ENCODE assay signal across 11 cellular contexts in the genomic region with DNA sequence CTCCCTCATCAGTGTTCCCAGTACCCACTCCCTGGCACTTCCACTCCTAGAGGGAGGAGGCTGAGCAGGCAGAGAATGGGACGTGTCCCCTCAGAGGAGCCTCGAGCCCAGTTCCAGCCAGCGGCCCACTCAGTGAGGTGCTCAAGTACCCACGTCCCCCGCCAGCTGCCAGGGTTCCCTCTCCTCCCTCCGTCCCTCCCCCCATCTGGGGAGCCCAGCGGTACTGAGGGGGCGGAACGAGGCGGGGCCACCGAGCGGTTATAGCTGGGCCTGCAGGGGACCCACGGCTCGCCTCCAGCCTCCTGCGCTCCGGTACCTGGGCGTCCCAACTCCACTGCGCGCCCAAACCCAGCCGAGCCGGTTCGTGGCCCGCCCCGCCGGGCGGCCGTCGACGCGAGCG. TPM values are rescaled to one million over a fixed set of nuclear protein-coding genes. Genes with fewer than 3 reads are reported as not detected.
A peak's percentile ranks its signal among the peaks of the same experiment; 100 is the strongest.
DNase-seq lines count a peak whose midpoint lies in the region; ATAC-seq and TF ChIP-seq lines count a peak whose summit lies in the region.
"Had no signal": no experiment of that assay in that cellular context is flagged by ENCODE, and none has a peak within 500 bp of the region (broad histone marks: within the 10 kb centered on the region; RNA-seq: fewer than 3 reads in every experiment).

A gene (plus strand): TSS at position 286 of the 400 bp plus-strand sequence.

- H3K79me2 ChIP-seq in SK-N-SH (ENCODE audit: insufficient read depth): no peaks in the 10 kb centered on the region

- CTCF ChIA-PET in SK-N-SH (lab: Yijun Ruan, JAX): interaction anchor here (1.3 to 2.1 kb wide), 2 partner anchors 8 to 121 kb away, joined by 5 to 15 read pairs; no protein-coding TSS in a partner anchor

- no peak within 1 kb of the TSS for H3K27ac Mint-ChIP-seq in endodermal cell
- H3K27ac Mint-ChIP-seq: CD4-positive, CD25-positive, alpha-beta regulatory T cell had no signal

- H3K4me1 Mint-ChIP-seq in endodermal cell: peaks cover 2% of the 10 kb centered on the region

- H3K4me1 ChIP-seq in SK-N-SH (ENCODE audit: control insufficient read depth in 1 of 2, insufficient read depth in 2 of 2, low read depth in 1 of 2, low read length in 1 of 2): peaks cover 0 to 14% of the 10 kb centered on the region in 2 experiments; a peak in 1 of 4 replicates
- no peaks in the 10 kb centered on the region for H3K4me1 ChIP-seq in endodermal cell (ENCODE audit: control insufficient read depth, insufficient read depth, low read length)

- H3K9me3 ChIP-seq in SK-N-SH: no peaks in the 10 kb centered on the region
- H3K9me3 ChIP-seq in endodermal cell (ENCODE audit: control insufficient read depth, low read length): no peaks in the 10 kb centered on the region

- no peaks in the 10 kb centered on the region for H3K36me3 Mint-ChIP-seq in endodermal cell (ENCODE audit: low read depth)
- H3K36me3 Mint-ChIP-seq: CD4-positive, CD25-positive, alpha-beta regulatory T cell had no signal

- no peaks in the 10 kb centered on the region for H3K9me3 Mint-ChIP-seq in endodermal cell
- H3K9me3 Mint-ChIP-seq: CD4-positive, CD25-positive, alpha-beta regulatory T cell had no signal

- H3K4me3 Mint-ChIP-seq in endodermal cell: peak within 1 kb of the TSS; percentile 38

- WGBS in SK-N-SH (ENCODE audit: low lambda C conversion rate): 59% methylated on average over 15 of the region's 31 CpGs
- 0 to 15% methylated on average over 13 to 31 of the region's 31 CpGs for WGBS in endodermal cell (ENCODE audit: insufficient coverage in 1 of 2, insufficient read length in 1 of 2), 2 experiments

- H3K4me3 ChIP-seq in SK-N-SH (ENCODE audit: low read depth in 2 of 2, low read length in 1 of 2) (no peak within 1 kb of the TSS), endodermal cell (ENCODE audit: low read length) (peak within 1 kb of the TSS; percentile 29)

- no peak for ATAC-seq in SK-N-SH treated with all-trans-retinoic acid at 6 μM for 48 hours
- ATAC-seq in GM21576 (IDR thresholded peaks at IDR 0.05; ENCODE audit: unreplicated experiment): no peak

- no peaks in the 10 kb centered on the region for H3K9me2 ChIP-seq in SK-N-SH

- peaks cover 5% of the 10 kb centered on the region for H3F3A ChIP-seq in SK-N-SH (replicated peaks; ENCODE audit: insufficient read depth)

- TF ChIP-seq EP300 in SK-N-SH (IDR thresholded peaks at IDR 0.05; ENCODE audit: borderline replicate concordance in 1 of 2, low read depth in 1 of 2, low read length in 1 of 2): no peak

- no peak within 1 kb of the TSS for H3K9ac ChIP-seq in SK-N-SH
- no peak within 1 kb of the TSS for H3K9ac ChIP-seq in endodermal cell (ENCODE audit: extremely low read depth, low read length, poor library complexity, severe bottlenecking)

- POLR2A ChIA-PET in SK-N-SH (lab: Yijun Ruan, JAX): no interaction called here

- TF ChIP-seq CTCF in SK-N-SH (IDR thresholded peaks at IDR 0.05) (no peak), endodermal cell (conservative IDR thresholded peaks at IDR 0.05) (peak; percentile 33)

- peaks cover 69% of the 10 kb centered on the region for H3K27me3 Mint-ChIP-seq in endodermal cell (ENCODE audit: insufficient read depth)

- H3K4me2 ChIP-seq in SK-N-SH: no peak within 1 kb of the TSS

- DNase-seq in SK-N-SH (peak; percentile 68), NCI-H82 treated with DMSO at 0.1 percent for 48 hours (lab: John Stamatoyannopoulos, UW; ENCODE audit: unreplicated experiment) (peak; percentile 14), endodermal cell (peak; percentile 77), HK-2 (ENCODE audit: unreplicated experiment) (no peak)
- DNase-seq in stimulated activated CD4-positive, alpha-beta T cell treated with anti-CD3 and anti-CD28 coated beads, Interleukin-4, amount 100 ng/mL, for 1 hour: peak; percentile 43
- DNase-seq in stimulated activated naive CD4-positive, alpha-beta T cell treated with Interleukin-2 at 50 U/mL for 16 hours (lab: John Stamatoyannopoulos, UW): no peak
- DNase-seq: CD4-positive, CD25-positive, alpha-beta regulatory T cell; kidney glomerular epithelial cell; Right ventricle myocardium superior had no signal

- H2AFZ ChIP-seq in SK-N-SH (ENCODE audit: low read depth): no peak within 1 kb of the TSS

- no peak for TF ChIP-seq RAD21 in SK-N-SH (IDR thresholded peaks at IDR 0.05; ENCODE audit: low read length)

- H3K36me3 ChIP-seq in SK-N-SH (replicated peaks in 1 of 2; ENCODE audit: control insufficient read depth in 1 of 2, insufficient read depth in 2 of 2, low read length in 1 of 2) (no peaks in the 10 kb centered on the region), endodermal cell (ENCODE audit: control insufficient read depth, insufficient read depth, low read length) (no peaks in the 10 kb centered on the region)

- no peaks in the 10 kb centered on the region for H4K20me1 ChIP-seq in SK-N-SH (ENCODE audit: insufficient read depth)

- H3K27me3 ChIP-seq in SK-N-SH (ENCODE audit: insufficient read depth) (peaks cover 4% of the 10 kb centered on the region; the same call in 1 of the 2 replicates), endodermal cell (ENCODE audit: control insufficient read depth, insufficient read depth, low read length, poor library complexity, severe bottlenecking) (peaks cover 44% of the 10 kb centered on the region)

- no peak within 1 kb of the TSS for H3K27ac ChIP-seq in SK-N-SH (ENCODE audit: low read depth in 2 of 2, low read length in 1 of 2)
- H3K27ac ChIP-seq in endodermal cell (ENCODE audit: low read depth, low read length): no peak within 1 kb of the TSS

TF ChIP-seq in SK-N-SH, 30 proteins besides CTCF, POLR2A, EP300 and RAD21 (continues in another document):
- TF ChIP-seq GABPA (IDR thresholded peaks at IDR 0.05; ENCODE audit: low read depth) (no peak), POLR2AphosphoS5 (IDR thresholded peaks at IDR 0.05; ENCODE audit: low read depth, low read length) (no peak), FOXM1 (IDR thresholded peaks at IDR 0.05; ENCODE audit: low read depth) (no peak)
- TF ChIP-seq, protein P1, sequence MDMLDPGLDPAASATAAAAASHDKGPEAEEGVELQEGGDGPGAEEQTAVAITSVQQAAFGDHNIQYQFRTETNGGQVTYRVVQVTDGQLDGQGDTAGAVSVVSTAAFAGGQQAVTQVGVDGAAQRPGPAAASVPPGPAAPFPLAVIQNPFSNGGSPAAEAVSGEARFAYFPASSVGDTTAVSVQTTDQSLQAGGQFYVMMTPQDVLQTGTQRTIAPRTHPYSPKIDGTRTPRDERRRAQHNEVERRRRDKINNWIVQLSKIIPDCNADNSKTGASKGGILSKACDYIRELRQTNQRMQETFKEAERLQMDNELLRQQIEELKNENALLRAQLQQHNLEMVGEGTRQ (IDR thresholded peaks at IDR 0.05; ENCODE audit: borderline replicate concordance, low read depth, low read length): no peak

TF ChIP-seq in SK-N-SH treated with all-trans-retinoic acid at 6 μM for 48 hours, 23 proteins besides CTCF, POLR2A, EP300 and RAD21:
- no peak for TF ChIP-seq ZNF8 (CRISPR knock-in tag; IDR thresholded peaks at IDR 0.05)
- no peak for TF ChIP-seq ZFP30 (CRISPR knock-in tag; IDR thresholded peaks at IDR 0.05)
- TF ChIP-seq, protein P2, sequence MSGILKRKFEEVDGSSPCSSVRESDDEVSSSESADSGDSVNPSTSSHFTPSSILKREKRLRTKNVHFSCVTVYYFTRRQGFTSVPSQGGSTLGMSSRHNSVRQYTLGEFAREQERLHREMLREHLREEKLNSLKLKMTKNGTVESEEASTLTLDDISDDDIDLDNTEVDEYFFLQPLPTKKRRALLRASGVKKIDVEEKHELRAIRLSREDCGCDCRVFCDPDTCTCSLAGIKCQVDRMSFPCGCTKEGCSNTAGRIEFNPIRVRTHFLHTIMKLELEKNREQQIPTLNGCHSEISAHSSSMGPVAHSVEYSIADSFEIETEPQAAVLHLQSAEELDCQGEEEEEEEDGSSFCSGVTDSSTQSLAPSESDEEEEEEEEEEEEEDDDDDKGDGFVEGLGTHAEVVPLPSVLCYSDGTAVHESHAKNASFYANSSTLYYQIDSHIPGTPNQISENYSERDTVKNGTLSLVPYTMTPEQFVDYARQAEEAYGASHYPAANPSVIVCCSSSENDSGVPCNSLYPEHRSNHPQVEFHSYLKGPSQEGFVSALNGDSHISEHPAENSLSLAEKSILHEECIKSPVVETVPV (CRISPR knock-in tag; IDR thresholded peaks at IDR 0.05): no peak
- TF ChIP-seq ISL1 (CRISPR knock-in tag; IDR thresholded peaks at IDR 0.05): no peak
- TF ChIP-seq ZNF70 (CRISPR knock-in tag; IDR thresholded peaks at IDR 0.05): no peak
- no peak for TF ChIP-seq SNAI2 (CRISPR knock-in tag; IDR thresholded peaks at IDR 0.05)
- TF ChIP-seq RARB (CRISPR knock-in tag; IDR thresholded peaks at IDR 0.05): no peak
- TF ChIP-seq, protein P3, sequence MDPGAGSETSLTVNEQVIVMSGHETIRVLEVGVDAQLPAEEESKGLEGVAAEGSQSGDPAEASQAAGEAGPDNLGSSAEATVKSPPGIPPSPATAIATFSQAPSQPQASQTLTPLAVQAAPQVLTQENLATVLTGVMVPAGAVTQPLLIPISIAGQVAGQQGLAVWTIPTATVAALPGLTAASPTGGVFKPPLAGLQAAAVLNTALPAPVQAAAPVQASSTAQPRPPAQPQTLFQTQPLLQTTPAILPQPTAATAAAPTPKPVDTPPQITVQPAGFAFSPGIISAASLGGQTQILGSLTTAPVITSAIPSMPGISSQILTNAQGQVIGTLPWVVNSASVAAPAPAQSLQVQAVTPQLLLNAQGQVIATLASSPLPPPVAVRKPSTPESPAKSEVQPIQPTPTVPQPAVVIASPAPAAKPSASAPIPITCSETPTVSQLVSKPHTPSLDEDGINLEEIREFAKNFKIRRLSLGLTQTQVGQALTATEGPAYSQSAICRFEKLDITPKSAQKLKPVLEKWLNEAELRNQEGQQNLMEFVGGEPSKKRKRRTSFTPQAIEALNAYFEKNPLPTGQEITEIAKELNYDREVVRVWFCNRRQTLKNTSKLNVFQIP (CRISPR knock-in tag; IDR thresholded peaks at IDR 0.05; ENCODE audit: borderline replicate concordance, low read depth): no peak

RNA-seq across cellular contexts. Expression of the gene that starts here (rescaled TPM):
- 0.62 and 1.1 TPM in 2 replicates for polyA plus RNA-seq in SK-N-SH (2012; rRNA removed)
- 0.37 and 1.1 TPM in 2 replicates for polyA plus RNA-seq in SK-N-SH (2012; cell fraction: cytosol; rRNA removed)
- polyA plus RNA-seq in SK-N-SH (2012; cell fraction: nucleus; rRNA removed): 6.7 and 14.8 TPM in 2 replicates
- total RNA-seq in endodermal cell: 1 to 10 TPM; 1.2 to 1.9 TPM
- 2.0 TPM for polyA plus RNA-seq in endodermal cell (2013, experiment 1 of 2)
- 1.6 TPM for polyA plus RNA-seq in endodermal cell (2013, experiment 2 of 2)
- total RNA-seq: CD4-positive, CD25-positive, alpha-beta regulatory T cell; Right ventricle myocardium superior had no signal
- polyA plus RNA-seq: CD4-positive, CD25-positive, alpha-beta regulatory T cell had no signal

Comparison
In these comparisons a context has a peak if more than half of its experiments do, and no peak if none do; other contexts are left out.
1. DNase-seq: peak in SK-N-SH (single experiment), NCI-H82 treated with DMSO at 0.1 percent for 48 hours (single experiment), endodermal cell (single experiment) and stimulated activated CD4-positive, alpha-beta T cell treated with anti-CD3 and anti-CD28 coated beads, Interleukin-4, amount 100 ng/mL, for 1 hour (single experiment); none in HK-2 (single experiment) and stimulated activated naive CD4-positive, alpha-beta T cell treated with Interleukin-2 at 50 U/mL for 16 hours (single experiment).